14 cellular contexts compared by ENCODE assay signal in the genomic region with DNA sequence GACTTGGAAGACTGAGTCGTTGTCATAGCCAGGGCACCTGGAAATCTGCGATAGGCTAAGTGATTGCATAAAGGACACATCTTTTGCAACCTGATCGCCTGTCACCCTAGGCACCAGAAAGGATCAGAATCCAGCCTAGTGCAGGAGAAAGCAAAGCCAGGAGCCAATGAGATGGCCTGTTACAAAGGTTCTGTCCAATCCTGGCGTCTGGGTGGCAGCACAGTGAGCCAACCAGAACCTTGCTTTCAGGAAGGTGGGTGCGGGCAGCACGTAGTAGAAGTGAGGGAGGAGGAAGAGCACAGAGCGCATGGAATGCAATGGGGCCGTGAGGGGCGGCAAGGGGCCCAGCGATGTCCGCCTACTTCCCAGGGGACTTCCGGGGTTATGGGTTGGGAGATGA.
DNase-seq lines count a peak whose midpoint lies in the region; ATAC-seq and TF ChIP-seq lines count a peak whose summit lies in the region.
"Had no signal": no experiment of that assay in that cellular context is flagged by ENCODE, and none has a peak within 500 bp of the region (broad histone marks: within the 10 kb centered on the region; RNA-seq: fewer than 3 reads in every experiment).

No MANE protein-coding gene starts in this region.

- ATAC-seq in HG03280 (IDR thresholded peaks at IDR 0.05; ENCODE audit: unreplicated experiment) (peak; percentile 70), HG03571 (IDR thresholded peaks at IDR 0.05; ENCODE audit: unreplicated experiment) (no peak)
- ATAC-seq in naive thymus-derived CD4-positive, alpha-beta T cell: peak; percentile 78
- ATAC-seq: A549, lower lobe of right lung had no signal

- H3K4me1 Mint-ChIP-seq in naive thymus-derived CD4-positive, alpha-beta T cell: peaks cover 0 to 2% (median 0%) of the 10 kb centered on the region in 7 donors

- no peaks in the 10 kb centered on the region for H3K9me3 Mint-ChIP-seq in naive thymus-derived CD4-positive, alpha-beta T cell

- no peak for TF ChIP-seq CTCF in brain microvascular endothelial cell (IDR thresholded peaks at IDR 0.05; ENCODE audit: low read depth, low read length, missing control alignments)

- no peak overlapping the region for H3K27ac Mint-ChIP-seq in naive thymus-derived CD4-positive, alpha-beta T cell

- peak; percentile 30 for DNase-seq in activated CD8-positive, alpha-beta memory T cell treated with anti-CD3 and anti-CD28 coated beads, Interleukin-2, amount 50 U/mL, for 4 hours
- no peak for DNase-seq in activated CD8-positive, alpha-beta memory T cell treated with anti-CD3 and anti-CD28 coated beads, Interleukin-2, amount 50 U/mL, for 48 hours
- DNase-seq in activated CD4-positive, alpha-beta T cell treated with anti-CD3 and anti-CD28 coated beads, Interleukin-2, amount 50 U/mL, for 48 hours: peak; percentile 3 to 13
- DNase-seq in naive thymus-derived CD4-positive, alpha-beta T cell: no peak
- DNase-seq in AG08396 (ENCODE audit: low spot score) (no peak), brain microvascular endothelial cell (no peak)
- DNase-seq: H7, lower lobe of right lung, NCI-H524 had no signal

- H3K27ac ChIP-seq in naive thymus-derived CD4-positive, alpha-beta T cell (ENCODE audit: low read depth, low read length): no peak overlapping the region
- no peak overlapping the region for H3K27ac ChIP-seq in brain microvascular endothelial cell
- H3K27ac ChIP-seq: A549, lower lobe of right lung, SJSA1 had no signal

- H3K27me3 Mint-ChIP-seq in naive thymus-derived CD4-positive, alpha-beta T cell: peaks cover 0 to 8% (median 5%) of the 10 kb centered on the region in 5 donors

- H3K27me3 ChIP-seq in naive thymus-derived CD4-positive, alpha-beta T cell (ENCODE audit: control insufficient read depth in 2 of 2, insufficient read depth in 2 of 2, low read length in 2 of 2): no peaks in the 10 kb centered on the region
- H3K27me3 ChIP-seq in brain microvascular endothelial cell (replicated peaks): no peaks in the 10 kb centered on the region
- H3K27me3 ChIP-seq: SJSA1 had no signal

- peaks cover 0 to 6% of the 10 kb centered on the region in 2 donors for H3K4me1 ChIP-seq in naive thymus-derived CD4-positive, alpha-beta T cell (ENCODE audit: control insufficient read depth in 2 of 2, insufficient read depth in 2 of 2, low read length in 2 of 2)
- H3K4me1 ChIP-seq: lower lobe of right lung had no signal

- no peaks in the 10 kb centered on the region for H3K9me3 ChIP-seq in naive thymus-derived CD4-positive, alpha-beta T cell (ENCODE audit: control insufficient read depth in 2 of 3, low read length in 3 of 3)
- H3K9me3 ChIP-seq: A549, lower lobe of right lung, SJSA1 had no signal

- intact Hi-C loops in naive thymus-derived CD4-positive, alpha-beta T cell (cut with micrococcal nuclease): loop anchor here in 1 of 2 donors (10.0 kb wide), 1 partner anchor 676 kb away; no protein-coding TSS in a partner anchor

- no peak overlapping the region for H3K4me3 Mint-ChIP-seq in naive thymus-derived CD4-positive, alpha-beta T cell

- POLR2A ChIA-PET in naive thymus-derived CD4-positive, alpha-beta T cell (lab: Charles Lee): no interaction called here

- H3K36me3 Mint-ChIP-seq in naive thymus-derived CD4-positive, alpha-beta T cell: no peaks in the 10 kb centered on the region

- no peaks in the 10 kb centered on the region for H3K36me3 ChIP-seq in naive thymus-derived CD4-positive, alpha-beta T cell (ENCODE audit: control insufficient read depth in 2 of 3, insufficient read depth in 3 of 3, low read length in 3 of 3)
- H3K36me3 ChIP-seq in brain microvascular endothelial cell (replicated peaks): no peaks in the 10 kb centered on the region
- H3K36me3 ChIP-seq: lower lobe of right lung, SJSA1 had no signal

- no peak overlapping the region for H3K4me3 ChIP-seq in naive thymus-derived CD4-positive, alpha-beta T cell (ENCODE audit: low read length)
- no peak overlapping the region for H3K4me3 ChIP-seq in brain microvascular endothelial cell (ENCODE audit: low read depth, low read length)
- H3K4me3 ChIP-seq: A549, lower lobe of right lung, SJSA1, smooth muscle cell had no signal

- in situ Hi-C loops in brain microvascular endothelial cell (cut with HindIII; ENCODE audit: low pct_ligation_motif_present, low sequenced_read_pairs): no loop called here

- CTCF ChIA-PET in naive thymus-derived CD4-positive, alpha-beta T cell (lab: Charles Lee): no interaction called here

Comparison
In these comparisons a context has a peak if more than half of its experiments do, and no peak if none do; other contexts are left out.
1. DNase-seq: peak in activated CD8-positive, alpha-beta memory T cell treated with anti-CD3 and anti-CD28 coated beads, Interleukin-2, amount 50 U/mL, for 4 hours (single experiment) and activated CD4-positive, alpha-beta T cell treated with anti-CD3 and anti-CD28 coated beads, Interleukin-2, amount 50 U/mL, for 48 hours (2 of 2); none in activated CD8-positive, alpha-beta memory T cell treated with anti-CD3 and anti-CD28 coated beads, Interleukin-2, amount 50 U/mL, for 48 hours (single experiment), naive thymus-derived CD4-positive, alpha-beta T cell (0 of 9), AG08396 (single experiment) and brain microvascular endothelial cell (single experiment).